Comparison of ENCODE assay signal across 1 cellular context in genomic region chr16:88856828-88857727, GRCh38.
TF ChIP-seq lines count a peak whose summit lies in the region.

Gene GALNS (minus strand): TSS chr16:88856947. CDS start chr16:88856877, 70 bp downstream.
A gene with protein sequence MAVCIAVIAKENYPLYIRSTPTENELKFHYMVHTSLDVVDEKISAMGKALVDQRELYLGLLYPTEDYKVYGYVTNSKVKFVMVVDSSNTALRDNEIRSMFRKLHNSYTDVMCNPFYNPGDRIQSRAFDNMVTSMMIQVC (plus strand): TSS chr16:88857127. CDS start chr16:88857151, 24 bp downstream.

TF ChIP-seq in HepG2, 621 proteins besides CTCF, POLR2A, EP300 and RAD21 (continued from another document and continues in another):
- TF ChIP-seq MYPOP (CRISPR knock-in tag; IDR thresholded peaks at IDR 0.05): no peak
- TF ChIP-seq RFX1 (IDR thresholded peaks at IDR 0.05): peak; percentile 97
- TF ChIP-seq CBX5 (CRISPR knock-in tag; IDR thresholded peaks at IDR 0.05; ENCODE audit: borderline replicate concordance): no peak
- peak; percentile 53 for TF ChIP-seq IKZF5 (CRISPR knock-in tag; IDR thresholded peaks at IDR 0.05)
- 0 out of 2 replicates have a peak, but pooled peaks have one; percentile 75 for TF ChIP-seq MAF1 (CRISPR knock-in tag; IDR thresholded peaks at IDR 0.05; ENCODE audit: borderline replicate concordance)
- peak; percentile 99 for TF ChIP-seq RBM22 (optimal IDR thresholded peaks at IDR 0.05; ENCODE audit: low read length)
- TF ChIP-seq ZNF703 (CRISPR knock-in tag; IDR thresholded peaks at IDR 0.05; ENCODE audit: borderline replicate concordance): no peak
- peak; percentile 64; the same call in 1 of the 2 replicates for TF ChIP-seq GFI1 (CRISPR knock-in tag; IDR thresholded peaks at IDR 0.05; ENCODE audit: borderline replicate concordance)
- TF ChIP-seq KLF13 (CRISPR knock-in tag; IDR thresholded peaks at IDR 0.05): peak; percentile 92
- TF ChIP-seq, protein P1, sequence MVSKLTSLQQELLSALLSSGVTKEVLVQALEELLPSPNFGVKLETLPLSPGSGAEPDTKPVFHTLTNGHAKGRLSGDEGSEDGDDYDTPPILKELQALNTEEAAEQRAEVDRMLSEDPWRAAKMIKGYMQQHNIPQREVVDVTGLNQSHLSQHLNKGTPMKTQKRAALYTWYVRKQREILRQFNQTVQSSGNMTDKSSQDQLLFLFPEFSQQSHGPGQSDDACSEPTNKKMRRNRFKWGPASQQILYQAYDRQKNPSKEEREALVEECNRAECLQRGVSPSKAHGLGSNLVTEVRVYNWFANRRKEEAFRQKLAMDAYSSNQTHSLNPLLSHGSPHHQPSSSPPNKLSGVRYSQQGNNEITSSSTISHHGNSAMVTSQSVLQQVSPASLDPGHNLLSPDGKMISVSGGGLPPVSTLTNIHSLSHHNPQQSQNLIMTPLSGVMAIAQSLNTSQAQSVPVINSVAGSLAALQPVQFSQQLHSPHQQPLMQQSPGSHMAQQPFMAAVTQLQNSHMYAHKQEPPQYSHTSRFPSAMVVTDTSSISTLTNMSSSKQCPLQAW (CRISPR knock-in tag; IDR thresholded peaks at IDR 0.05): peak; percentile 8; the same call in 1 of the 2 replicates
- TF ChIP-seq NAIF1 (CRISPR knock-in tag; IDR thresholded peaks at IDR 0.05; ENCODE audit: borderline replicate concordance): peak; percentile 59; the same call in 1 of the 2 replicates
- TF ChIP-seq, protein P2, sequence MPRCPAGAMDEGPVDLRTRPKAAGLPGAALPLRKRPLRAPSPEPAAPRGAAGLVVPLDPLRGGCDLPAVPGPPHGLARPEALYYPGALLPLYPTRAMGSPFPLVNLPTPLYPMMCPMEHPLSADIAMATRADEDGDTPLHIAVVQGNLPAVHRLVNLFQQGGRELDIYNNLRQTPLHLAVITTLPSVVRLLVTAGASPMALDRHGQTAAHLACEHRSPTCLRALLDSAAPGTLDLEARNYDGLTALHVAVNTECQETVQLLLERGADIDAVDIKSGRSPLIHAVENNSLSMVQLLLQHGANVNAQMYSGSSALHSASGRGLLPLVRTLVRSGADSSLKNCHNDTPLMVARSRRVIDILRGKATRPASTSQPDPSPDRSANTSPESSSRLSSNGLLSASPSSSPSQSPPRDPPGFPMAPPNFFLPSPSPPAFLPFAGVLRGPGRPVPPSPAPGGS (CRISPR knock-in tag; IDR thresholded peaks at IDR 0.05): no peak; the same call in 1 of the 2 replicates
- TF ChIP-seq KDM5A (IDR thresholded peaks at IDR 0.05; ENCODE audit: borderline replicate concordance, low read length): peak; percentile 96
- no peak; the same call in 1 of the 2 replicates for TF ChIP-seq ZNF414 (CRISPR knock-in tag; IDR thresholded peaks at IDR 0.05)
- TF ChIP-seq ZNF614 (CRISPR knock-in tag; IDR thresholded peaks at IDR 0.05; ENCODE audit: borderline replicate concordance): peak; percentile 36; the same call in 1 of the 2 replicates
- peak; percentile 57; the same call in 1 of the 2 replicates for TF ChIP-seq ZNF609 (CRISPR knock-in tag; IDR thresholded peaks at IDR 0.05; ENCODE audit: borderline replicate concordance)
- TF ChIP-seq, protein P3, sequence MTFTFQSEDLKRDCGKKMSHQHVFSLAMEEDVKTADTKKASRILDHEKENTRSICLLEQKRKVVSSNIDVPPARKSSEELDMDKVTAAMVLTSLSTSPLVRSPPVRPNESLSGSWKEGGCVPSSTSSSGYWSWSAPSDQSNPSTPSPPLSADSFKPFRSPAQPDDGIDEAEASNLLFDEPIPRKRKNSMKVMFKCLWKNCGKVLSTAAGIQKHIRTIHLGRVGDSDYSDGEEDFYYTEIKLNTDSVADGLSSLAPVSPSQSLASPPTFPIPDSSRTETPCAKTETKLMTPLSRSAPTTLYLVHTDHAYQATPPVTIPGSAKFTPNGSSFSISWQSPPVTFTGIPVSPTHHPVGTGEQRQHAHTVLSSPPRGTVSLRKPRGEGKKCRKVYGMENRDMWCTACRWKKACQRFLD (CRISPR knock-in tag; IDR thresholded peaks at IDR 0.05; ENCODE audit: borderline replicate concordance): peak; percentile 89; the same call in 1 of the 2 replicates
- 0 out of 2 replicates have a peak, but pooled peaks have one; percentile 56 for TF ChIP-seq ZNF276 (CRISPR knock-in tag; IDR thresholded peaks at IDR 0.05; ENCODE audit: low read depth)
- TF ChIP-seq KLF11 (CRISPR knock-in tag; IDR thresholded peaks at IDR 0.05): no peak; the same call in 1 of the 2 replicates
- TF ChIP-seq RAD51 (IDR thresholded peaks at IDR 0.05; ENCODE audit: borderline replicate concordance): peak; percentile 99
- TF ChIP-seq ZNF549 (CRISPR knock-in tag; IDR thresholded peaks at IDR 0.05): no peak
- TF ChIP-seq, protein P4, sequence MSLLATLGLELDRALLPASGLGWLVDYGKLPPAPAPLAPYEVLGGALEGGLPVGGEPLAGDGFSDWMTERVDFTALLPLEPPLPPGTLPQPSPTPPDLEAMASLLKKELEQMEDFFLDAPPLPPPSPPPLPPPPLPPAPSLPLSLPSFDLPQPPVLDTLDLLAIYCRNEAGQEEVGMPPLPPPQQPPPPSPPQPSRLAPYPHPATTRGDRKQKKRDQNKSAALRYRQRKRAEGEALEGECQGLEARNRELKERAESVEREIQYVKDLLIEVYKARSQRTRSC (CRISPR knock-in tag; IDR thresholded peaks at IDR 0.05; ENCODE audit: low read depth): no peak
- TF ChIP-seq KMT2A (CRISPR knock-in tag; IDR thresholded peaks at IDR 0.05): peak; percentile 83; the same call in 1 of the 2 replicates
- 0 out of 2 replicates have a peak, but pooled peaks have one; percentile 33 for TF ChIP-seq ZSCAN29 (CRISPR knock-in tag; conservative IDR thresholded peaks at IDR 0.05)
- TF ChIP-seq ZNF407 (CRISPR knock-in tag; IDR thresholded peaks at IDR 0.05; ENCODE audit: not compliant biosample characterization): peak; percentile 28
